Comparison of ENCODE assay signal across 19 cellular contexts in the genomic region with DNA sequence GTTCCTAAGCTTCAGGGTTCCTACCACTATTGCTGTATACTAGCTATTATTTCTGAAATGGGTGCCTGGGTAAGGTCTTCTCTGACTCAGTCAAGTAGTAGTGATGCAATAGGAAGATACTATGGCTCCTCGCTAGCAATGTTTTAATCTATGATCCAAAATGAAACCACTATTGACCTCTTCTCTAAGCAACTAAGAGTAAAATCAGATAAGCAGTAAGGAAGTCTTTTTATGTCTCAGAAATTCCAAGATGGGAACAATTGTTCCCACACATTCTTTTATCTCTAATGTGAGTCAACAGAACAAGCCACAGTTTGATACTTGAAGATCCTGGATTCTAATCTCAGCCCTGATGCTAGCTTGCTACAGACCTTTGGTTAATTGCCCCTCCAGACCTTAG. TPM values are rescaled to one million over a fixed set of nuclear protein-coding genes. Genes with fewer than 3 reads are reported as not detected.
DNase-seq lines count a peak whose midpoint lies in the region; ATAC-seq and TF ChIP-seq lines count a peak whose summit lies in the region.
"Had no signal": no experiment of that assay in that cellular context is flagged by ENCODE, and none has a peak within 500 bp of the region (broad histone marks: within the 10 kb centered on the region; RNA-seq: fewer than 3 reads in every experiment).

No MANE protein-coding gene starts in this region.

- H3K27me3 Mint-ChIP-seq in activated CD8-positive, alpha-beta T cell treated with anti-CD3 and anti-CD28 coated beads for 36 hours = no peaks in the 10 kb centered on the region
- no peaks in the 10 kb centered on the region for H3K27me3 Mint-ChIP-seq in activated CD8-positive, alpha-beta T cell treated with anti-CD3 and anti-CD28 coated beads, Interleukin-2, amount 10 ng/mL, durations not matched to agents 7 days and 5 days (ENCODE audit: low read depth)

- peaks cover 31% of the 10 kb centered on the region for H3K4me1 ChIP-seq in osteoblast (ENCODE audit: insufficient read depth, low read length)
- H3K4me1 ChIP-seq: uterus had no signal

- H3K79me2 ChIP-seq in osteoblast (ENCODE audit: insufficient read depth, low read length) = no peaks in the 10 kb centered on the region

- H3K9me3 Mint-ChIP-seq in activated CD8-positive, alpha-beta T cell treated with anti-CD3 and anti-CD28 coated beads for 36 hours = no peaks in the 10 kb centered on the region
- H3K9me3 Mint-ChIP-seq in activated CD8-positive, alpha-beta T cell treated with anti-CD3 and anti-CD28 coated beads, Interleukin-2, amount 10 ng/mL, durations not matched to agents 7 days and 5 days (ENCODE audit: insufficient read depth) = no peaks in the 10 kb centered on the region
- H3K9me3 Mint-ChIP-seq: CD8-positive, alpha-beta T cell had no signal

- in situ Hi-C loops in brain microvascular endothelial cell (cut with HindIII; ENCODE audit: low pct_ligation_motif_present, low sequenced_read_pairs) = no loop called here

- CTCF ChIA-PET in activated CD8-positive, alpha-beta T cell treated with anti-CD3 and anti-CD28 coated beads for 36 hours (lab: Charles Lee) = interaction anchor here (0.9 to 2.1 kb wide), 5 partner anchors 16 to 193 kb away, joined by 3 to 15 read pairs (median 6); a partner anchor contains a TSS
- CTCF ChIA-PET in activated CD8-positive, alpha-beta T cell treated with anti-CD3 and anti-CD28 coated beads, Interleukin-2, amount 10 ng/mL, durations not matched to agents 7 days and 5 days (lab: Charles Lee) = interaction anchor here (1.1 to 1.7 kb wide), 3 partner anchors 10 to 58 kb away, joined by 3 to 10 read pairs (median 4); no protein-coding TSS in a partner anchor

- no peaks in the 10 kb centered on the region for H3K27me3 ChIP-seq in brain microvascular endothelial cell (replicated peaks)
- no peaks in the 10 kb centered on the region for H3K27me3 ChIP-seq in osteoblast (ENCODE audit: insufficient read depth, low read length)
- H3K27me3 ChIP-seq: uterus had no signal

- TF ChIP-seq CTCF in activated CD8-positive, alpha-beta T cell treated with anti-CD3 and anti-CD28 coated beads for 36 hours (IDR thresholded peaks at IDR 0.05) = no peak
- TF ChIP-seq CTCF in brain microvascular endothelial cell (IDR thresholded peaks at IDR 0.05; ENCODE audit: low read depth, low read length, missing control alignments) (no peak), osteoblast (IDR thresholded peaks at IDR 0.05; ENCODE audit: extremely low read depth, low read depth, low read length) (no peak)

- no peak overlapping the region for H3K4me3 Mint-ChIP-seq in activated CD8-positive, alpha-beta T cell treated with anti-CD3 and anti-CD28 coated beads for 36 hours
- H3K4me3 Mint-ChIP-seq in activated CD8-positive, alpha-beta T cell treated with anti-CD3 and anti-CD28 coated beads, Interleukin-2, amount 10 ng/mL, durations not matched to agents 7 days and 5 days = no peak overlapping the region
- H3K4me3 Mint-ChIP-seq: CD8-positive, alpha-beta T cell had no signal

- H3K27ac ChIP-seq in brain microvascular endothelial cell = peak overlapping the region; percentile 69
- H3K27ac ChIP-seq in osteoblast (ENCODE audit: low read depth, low read length) = peak overlapping the region; percentile 68
- H3K27ac ChIP-seq: A549, RWPE1, uterus had no signal

- no peaks in the 10 kb centered on the region for H4K20me1 ChIP-seq in osteoblast (ENCODE audit: insufficient read depth, low read length)

- ATAC-seq in activated CD8-positive, alpha-beta T cell treated with anti-CD3 and anti-CD28 coated beads for 36 hours = peak; percentile 77
- ATAC-seq in activated CD8-positive, alpha-beta T cell treated with anti-CD3 and anti-CD28 coated beads, Interleukin-2, amount 10 ng/mL, durations not matched to agents 7 days and 5 days = no peak
- ATAC-seq in HG02970 (IDR thresholded peaks at IDR 0.05; ENCODE audit: low FRiP score, unreplicated experiment) = no peak
- ATAC-seq in HG03432 (IDR thresholded peaks at IDR 0.05; ENCODE audit: unreplicated experiment) = no peak
- ATAC-seq: A549; CD8-positive, alpha-beta T cell; right cardiac atrium had no signal

- H3K4me3 ChIP-seq in brain microvascular endothelial cell (ENCODE audit: low read depth, low read length) = no peak overlapping the region
- H3K4me3 ChIP-seq in osteoblast (ENCODE audit: insufficient read depth, low read length) = no peak overlapping the region
- H3K4me3 ChIP-seq: A549, uterus had no signal

- H3K4me2 ChIP-seq in osteoblast (ENCODE audit: insufficient read depth, low read length) = no peak overlapping the region
- H3K4me2 ChIP-seq: A549 had no signal

- peaks cover 53% of the 10 kb centered on the region for H3K36me3 ChIP-seq in brain microvascular endothelial cell (replicated peaks)
- peaks cover 54% of the 10 kb centered on the region for H3K36me3 ChIP-seq in osteoblast (ENCODE audit: insufficient read depth, low read length)
- H3K36me3 ChIP-seq: uterus had no signal

- H3K36me3 Mint-ChIP-seq in activated CD8-positive, alpha-beta T cell treated with anti-CD3 and anti-CD28 coated beads for 36 hours (ENCODE audit: low read depth) = peaks cover 42% of the 10 kb centered on the region
- peaks cover 62% of the 10 kb centered on the region for H3K36me3 Mint-ChIP-seq in activated CD8-positive, alpha-beta T cell treated with anti-CD3 and anti-CD28 coated beads, Interleukin-2, amount 10 ng/mL, durations not matched to agents 7 days and 5 days (ENCODE audit: low read depth)

- DNase-seq in activated CD8-positive, alpha-beta T cell treated with anti-CD3 and anti-CD28 coated beads for 36 hours = no peak
- no peak for DNase-seq in activated CD8-positive, alpha-beta T cell treated with anti-CD3 and anti-CD28 coated beads, Interleukin-2, amount 10 ng/mL, durations not matched to agents 7 days and 5 days
- DNase-seq in RPMI7951 (ENCODE audit: low read depth) = peak; percentile 47
- DNase-seq in brain microvascular endothelial cell = peak; percentile 58
- DNase-seq in osteoblast (ENCODE audit: insufficient read length, low spot score, missing footprints) = no peak
- DNase-seq in cortex of kidney (lab: John Stamatoyannopoulos, UW) = no peak
- DNase-seq: CD8-positive, alpha-beta T cell; DMS79; HCEC 1CT; kidney; NCI-H146; NCI-H345; NK-92 treated with Interleukin-12 subunit alpha and Interleukin-12 subunit beta, amount 100 ng/mL, for 24 hours; right cardiac atrium; uterus had no signal

- peaks cover 7% of the 10 kb centered on the region for H3K4me1 Mint-ChIP-seq in activated CD8-positive, alpha-beta T cell treated with anti-CD3 and anti-CD28 coated beads for 36 hours (ENCODE audit: low read depth)
- peaks cover 2% of the 10 kb centered on the region for H3K4me1 Mint-ChIP-seq in activated CD8-positive, alpha-beta T cell treated with anti-CD3 and anti-CD28 coated beads, Interleukin-2, amount 10 ng/mL, durations not matched to agents 7 days and 5 days (ENCODE audit: low read depth)

- POLR2A ChIA-PET in activated CD8-positive, alpha-beta T cell treated with anti-CD3 and anti-CD28 coated beads for 36 hours (lab: Charles Lee) = interaction anchor here (1.1 kb wide), 1 partner anchor 13 kb away, joined by 3 read pairs; no protein-coding TSS in a partner anchor
- POLR2A ChIA-PET in activated CD8-positive, alpha-beta T cell treated with anti-CD3 and anti-CD28 coated beads, Interleukin-2, amount 10 ng/mL, durations not matched to agents 7 days and 5 days (lab: Charles Lee) = interaction anchor here (0.7 kb wide), 1 partner anchor 309 kb away, joined by 8 read pairs; no protein-coding TSS in a partner anchor

- intact Hi-C loops in activated CD8-positive, alpha-beta T cell treated with anti-CD3 and anti-CD28 coated beads for 36 hours (cut with micrococcal nuclease) = no loop called here

- peak overlapping the region; percentile 70 for H3K27ac Mint-ChIP-seq in activated CD8-positive, alpha-beta T cell treated with anti-CD3 and anti-CD28 coated beads for 36 hours
- no peak overlapping the region for H3K27ac Mint-ChIP-seq in activated CD8-positive, alpha-beta T cell treated with anti-CD3 and anti-CD28 coated beads, Interleukin-2, amount 10 ng/mL, durations not matched to agents 7 days and 5 days
- H3K27ac Mint-ChIP-seq: CD8-positive, alpha-beta T cell had no signal

- H2AFZ ChIP-seq in osteoblast (ENCODE audit: low read length) = no peak overlapping the region

- H3K9me3 ChIP-seq in osteoblast (ENCODE audit: low read depth, low read length) = no peaks in the 10 kb centered on the region
- H3K9me3 ChIP-seq: A549, uterus had no signal

RNA-seq across cellular contexts. Expression of a gene that starts 45.1 kb away (rescaled TPM):
- 10 to 100 TPM; 26.4 to 28.2 TPM for total RNA-seq in activated CD8-positive, alpha-beta T cell treated with anti-CD3 and anti-CD28 coated beads for 36 hours
- total RNA-seq in activated CD8-positive, alpha-beta T cell treated with anti-CD3 and anti-CD28 coated beads, Interleukin-2, amount 10 ng/mL, durations not matched to agents 7 days and 5 days = 10 to 100 TPM; 44.1 to 44.9 TPM
- 17.4 and 24.0 TPM in 2 replicates for total RNA-seq in RPMI7951 (2014; rRNA removed; shearing (Covaris generic))
- total RNA-seq in osteoblast = 27.9 and 29.2 TPM in 2 replicates

RNA-seq across cellular contexts. Expression of a gene that starts 45.2 kb away (rescaled TPM):
- 10 to 100 TPM; 75.2 to 78.9 TPM for total RNA-seq in activated CD8-positive, alpha-beta T cell treated with anti-CD3 and anti-CD28 coated beads for 36 hours
- 10 to 100 TPM; 64.1 to 64.2 TPM for total RNA-seq in activated CD8-positive, alpha-beta T cell treated with anti-CD3 and anti-CD28 coated beads, Interleukin-2, amount 10 ng/mL, durations not matched to agents 7 days and 5 days
- 28.5 and 29.9 TPM in 2 replicates for total RNA-seq in RPMI7951 (2014; rRNA removed; shearing (Covaris generic))
- total RNA-seq in osteoblast = 33.3 and 35.1 TPM in 2 replicates

RNA-seq across cellular contexts. Expression of a gene that starts 55.7 kb away (rescaled TPM):
- under 1 TPM; 0.04 to 0.05 TPM for total RNA-seq in activated CD8-positive, alpha-beta T cell treated with anti-CD3 and anti-CD28 coated beads for 36 hours
- total RNA-seq in activated CD8-positive, alpha-beta T cell treated with anti-CD3 and anti-CD28 coated beads, Interleukin-2, amount 10 ng/mL, durations not matched to agents 7 days and 5 days = under 1 TPM; 0.05 to 0.29 TPM
- total RNA-seq in RPMI7951 (2014; rRNA removed; shearing (Covaris generic)) = 22.8 and 26.0 TPM in 2 replicates
- 493 and 546 TPM in 2 replicates for total RNA-seq in osteoblast

Comparison
In these comparisons a context has a peak if more than half of its experiments do, and no peak if none do; other contexts are left out.
1. DNase-seq: peak in RPMI7951 (single experiment) and brain microvascular endothelial cell (single experiment); none in activated CD8-positive, alpha-beta T cell treated with anti-CD3 and anti-CD28 coated beads for 36 hours (single experiment), activated CD8-positive, alpha-beta T cell treated with anti-CD3 and anti-CD28 coated beads, Interleukin-2, amount 10 ng/mL, durations not matched to agents 7 days and 5 days (single experiment), osteoblast (single experiment) and cortex of kidney (single experiment).
2. RNA of a gene that starts 55.7 kb away (total RNA-seq): 493 to 546 TPM in osteoblast; 22.8 to 26.0 TPM in RPMI7951, 0.05 to 0.29 TPM in activated CD8-positive, alpha-beta T cell treated with anti-CD3 and anti-CD28 coated beads, Interleukin-2, amount 10 ng/mL, durations not matched to agents 7 days and 5 days and 0.04 to 0.05 TPM in activated CD8-positive, alpha-beta T cell treated with anti-CD3 and anti-CD28 coated beads for 36 hours; every median in the first group is over 10 times any median in the second.